9 cellular contexts compared by ENCODE assay signal in genomic region chr7:88357794-88358533, GRCh38. TPM values are rescaled to one million over a fixed set of nuclear protein-coding genes. Genes with fewer than 3 reads are reported as not detected.
A peak's percentile ranks its signal among the peaks of the same experiment; 100 is the strongest.
DNase-seq lines count a peak whose midpoint lies in the region; ATAC-seq, FAIRE-seq and TF ChIP-seq lines count a peak whose summit lies in the region.
"Had no signal": no experiment of that assay in that cellular context is flagged by ENCODE, and none has a peak within 500 bp of the region (broad histone marks: within the 10 kb centered on the region; RNA-seq: fewer than 3 reads in every experiment).

No MANE protein-coding gene starts in this region.

- H3K36me3 ChIP-seq in fibroblast of lung (ENCODE audit: control insufficient read depth, insufficient read depth, low read length) = no peaks in the 10 kb centered on the region
- no peaks in the 10 kb centered on the region for H3K36me3 ChIP-seq in testis (ENCODE audit: low read depth, missing control alignments)

- H3K4me3 ChIP-seq in fibroblast of lung (replicated peaks in 1 of 4; ENCODE audit: control extremely low read depth in 1 of 4, insufficient read depth in 1 of 4, low read depth in 3 of 4, low read length in 4 of 4) = no peak overlapping the region
- H3K4me3 ChIP-seq in testis = no peak overlapping the region

- no peaks in the 10 kb centered on the region for H3K79me2 ChIP-seq in fibroblast of lung (ENCODE audit: control insufficient read depth, insufficient read depth, low read length)

- DNase-seq in NOMO-1 treated with DMSO at 0.1 percent for 48 hours (lab: John Stamatoyannopoulos, UW; ENCODE audit: unreplicated experiment) (peak; percentile 73), fibroblast of lung (ENCODE audit: low read depth in 2 of 2) (no peak), testis (peak; percentile 28), mucosa of gallbladder (ENCODE audit: low spot score) (no peak), mesothelial cell of epicardium (ENCODE audit: low spot score in 2 of 2, unreplicated experiment in 2 of 2) (no peak), urothelium cell line (ENCODE audit: low spot score) (no peak)

- H3K27me3 ChIP-seq in fibroblast of lung (ENCODE audit: control insufficient read depth, insufficient read depth, low read length) (no peaks in the 10 kb centered on the region), testis (no peaks in the 10 kb centered on the region)

- intact Hi-C loops in testis (cut with DNase I; ENCODE audit: low total_unique reads) = no loop called here

- 57 to 59% methylated on average over 4 of the region's 4 CpGs for WGBS in testis, 2 donors

- H3K36me3 Mint-ChIP-seq in mesothelial cell of epicardium = no peaks in the 10 kb centered on the region

- peak; percentile 92 for ATAC-seq in GM18499 (IDR thresholded peaks at IDR 0.05; ENCODE audit: insufficient read depth, unreplicated experiment)
- peak; percentile 72 for ATAC-seq in HG02642 (IDR thresholded peaks at IDR 0.05; ENCODE audit: poor library complexity, unreplicated experiment)

- no peaks in the 10 kb centered on the region for H3K9me3 ChIP-seq in fibroblast of lung (ENCODE audit: control insufficient read depth, insufficient read depth, low read depth, low read length)
- no peaks in the 10 kb centered on the region for H3K9me3 ChIP-seq in testis

- H3K4me1 Mint-ChIP-seq in mesothelial cell of epicardium = peaks cover 2% of the 10 kb centered on the region

- TF ChIP-seq CTCF in fibroblast of lung (conservative IDR thresholded peaks at IDR 0.05 in 1 of 2, IDR thresholded peaks at IDR 0.05 in 1 of 2; ENCODE audit: low read depth in 1 of 2, low read length in 2 of 2) = peak; percentile 31 to 43
- TF ChIP-seq CTCF in testis (IDR thresholded peaks at IDR 0.05) = peak in 2 of 3 experiments; percentile 29 to 33
- TF ChIP-seq CTCF in mesothelial cell of epicardium (IDR thresholded peaks at IDR 0.05; ENCODE audit: unreplicated experiment) = no peak

- H3K27ac ChIP-seq in fibroblast of lung (ENCODE audit: insufficient read depth, low read length) (no peak overlapping the region), testis (no peak overlapping the region)

- no peak overlapping the region for H3K4me2 ChIP-seq in fibroblast of lung (ENCODE audit: extremely low read depth, insufficient read depth, low read length)

- no peak overlapping the region for H2AFZ ChIP-seq in fibroblast of lung (ENCODE audit: low read length)

- H3K4me3 Mint-ChIP-seq in mesothelial cell of epicardium = no peak overlapping the region

- no peak for FAIRE-seq in urothelium cell line (lab: Jason Lieb, UNC)
- FAIRE-seq: islet of Langerhans had no signal

- H3K27ac Mint-ChIP-seq in mesothelial cell of epicardium = no peak overlapping the region

- no peaks in the 10 kb centered on the region for H4K20me1 ChIP-seq in fibroblast of lung (ENCODE audit: control insufficient read depth, extremely low read depth, insufficient read depth, low read length)

- no peaks in the 10 kb centered on the region for H3K9me3 Mint-ChIP-seq in mesothelial cell of epicardium

- no peak overlapping the region for H3K9ac ChIP-seq in fibroblast of lung (ENCODE audit: insufficient read depth, low read length)

- H3K27me3 Mint-ChIP-seq in mesothelial cell of epicardium (ENCODE audit: low read depth) = peaks cover 11% of the 10 kb centered on the region

- H3K4me1 ChIP-seq in fibroblast of lung (ENCODE audit: control insufficient read depth, extremely low read depth, insufficient read depth, low read length) (no peaks in the 10 kb centered on the region), testis (no peaks in the 10 kb centered on the region)

- no peak for TF ChIP-seq POLR2A in testis (IDR thresholded peaks at IDR 0.05)

RNA-seq across cellular contexts. Expression of gene STEAP4, which starts 51.3 kb away (rescaled TPM):
- 0.26 and 0.99 TPM in 2 replicates for total RNA-seq in fibroblast of lung
- 0.88 and 0.94 TPM in 2 replicates for polyA plus RNA-seq in fibroblast of lung
- polyA plus RNA-seq in fibroblast of lung (2012) = 0.55 and 0.66 TPM in 2 replicates
- 0.15 TPM in 1 of 2 replicates, not detected in the other for polyA minus RNA-seq in fibroblast of lung (ENCODE audit: low replicate concordance)
- 10 to 100 TPM; 16.2 to 27.1 TPM for total RNA-seq in testis
- polyA plus RNA-seq in testis (ENCODE audit: insufficient read depth, low read depth, low replicate concordance) = 15.2 TPM
- 9.8 TPM for total RNA-seq in mucosa of gallbladder
- 0.09 to 0.18 TPM (median 0.16 TPM) in 3 replicates for total RNA-seq in mesothelial cell of epicardium

Comparison
In these comparisons a context has a peak if more than half of its experiments do, and no peak if none do; other contexts are left out.
1. DNase-seq: peak in NOMO-1 treated with DMSO at 0.1 percent for 48 hours (single experiment) and testis (single experiment); none in fibroblast of lung (0 of 2), mucosa of gallbladder (single experiment), mesothelial cell of epicardium (0 of 2) and urothelium cell line (single experiment).